In genomic region chr22:45826520-45826919, GRCh38 we compare ENCODE assay signal across 25 cellular contexts.
"Had no signal": no experiment of that assay in that cellular context is flagged by ENCODE, and none has a peak within 500 bp of the region (broad histone marks: within the 10 kb centered on the region; RNA-seq: fewer than 3 reads in every experiment).

No MANE protein-coding gene starts in this region.

- H3K27me3 ChIP-seq: dorsolateral prefrontal cortex, esophagus squamous epithelium, gastrocnemius medialis, heart right ventricle, left lung had no signal

- FAIRE-seq: colon, keratinocyte had no signal

- H3K36me3 ChIP-seq: gastrocnemius medialis had no signal

- H3K27ac ChIP-seq: coronary artery, dorsolateral prefrontal cortex, epithelial cell of prostate, esophagus squamous epithelium, gastrocnemius medialis, heart right ventricle, left lung had no signal

- ATAC-seq: esophagus mucosa, gastrocnemius medialis, heart right ventricle, left cardiac atrium, left lung, left ventricle myocardium superior had no signal

- H3K4me3 ChIP-seq: coronary artery, dorsolateral prefrontal cortex, esophagus squamous epithelium, gastrocnemius medialis, heart right ventricle, left lung, lung had no signal

- DNase-seq: dermis blood vessel endothelial cell; dorsolateral prefrontal cortex; effector CD4-positive, alpha-beta T cell; effector memory CD4-positive, alpha-beta T cell; erythroblast; esophagus squamous epithelium; foreskin fibroblast; foreskin melanocyte; gastrocnemius medialis; glutamatergic neuron; head of caudate nucleus; heart right ventricle; hippocampal formation; left cardiac atrium; left lung; left ventricle myocardium superior; mammary epithelial cell; mesendoderm; midbrain had no signal

- H3K4me1 ChIP-seq: gastrocnemius medialis, heart right ventricle, left lung had no signal

- H3K9me3 ChIP-seq: esophagus squamous epithelium, gastrocnemius medialis, left lung had no signal
